Comparison of ENCODE assay signal across 21 cellular contexts in genomic region chr10:121490906-121491519, GRCh38.
DNase-seq lines count a peak whose midpoint lies in the region; ATAC-seq and TF ChIP-seq lines count a peak whose summit lies in the region.
"Had no signal": no experiment of that assay in that cellular context is flagged by ENCODE, and none has a peak within 500 bp of the region (broad histone marks: within the 10 kb centered on the region; RNA-seq: fewer than 3 reads in every experiment).

No MANE protein-coding gene starts in this region.

- H3K27me3 Mint-ChIP-seq in mesothelial cell of epicardium (ENCODE audit: low read depth): no peaks in the 10 kb centered on the region
- H3K27me3 Mint-ChIP-seq: stimulated activated naive CD8-positive, alpha-beta T cell treated with anti-CD3 and anti-CD28 coated beads, Interleukin-15, Interleukin-2, amounts not matched to agents 100 ng/mL and 50 ng/mL, for 24 hours had no signal

- H3K9me3 Mint-ChIP-seq in mesothelial cell of epicardium: no peaks in the 10 kb centered on the region
- H3K9me3 Mint-ChIP-seq: activated T-helper 17 cell treated with anti-CD3 and anti-CD28 coated beads, Interleukin-2, amount 50 U/mL, for 72 hours had no signal

- H3K36me3 ChIP-seq in MG63: no peaks in the 10 kb centered on the region
- H3K36me3 ChIP-seq in testis (ENCODE audit: low read depth, missing control alignments): no peaks in the 10 kb centered on the region

- peaks cover 29% of the 10 kb centered on the region for H3K4me1 Mint-ChIP-seq in mesothelial cell of epicardium
- H3K4me1 Mint-ChIP-seq: activated T-helper 17 cell treated with anti-CD3 and anti-CD28 coated beads, Interleukin-2, amount 50 U/mL, for 72 hours had no signal

- no peak for ATAC-seq in GM21447 (IDR thresholded peaks at IDR 0.05; ENCODE audit: unreplicated experiment)
- ATAC-seq: activated CD4-positive, CD25-positive, alpha-beta regulatory T cell treated with anti-CD3 and anti-CD28 coated beads, Interleukin-2, amount 50 U/mL, for 24 hours; activated T-helper 17 cell treated with anti-CD3 and anti-CD28 coated beads, Interleukin-2, amount 50 U/mL, for 72 hours; HCT116 had no signal

- TF ChIP-seq CTCF in coronary artery (IDR thresholded peaks at IDR 0.05): no peak
- no peak for TF ChIP-seq CTCF in mesothelial cell of epicardium (IDR thresholded peaks at IDR 0.05; ENCODE audit: unreplicated experiment)
- no peak for TF ChIP-seq CTCF in testis (IDR thresholded peaks at IDR 0.05)

- peaks cover 2% of the 10 kb centered on the region; the same call in 1 of the 2 replicates for H3K9me3 ChIP-seq in MG63
- H3K9me3 ChIP-seq in testis: no peaks in the 10 kb centered on the region

- no peak for TF ChIP-seq POLR2A in testis (IDR thresholded peaks at IDR 0.05)

- WGBS in testis, 2 donors: 49 to 58% methylated on average over 14 to 15 of the region's 15 CpGs

- H3K27ac Mint-ChIP-seq in mesothelial cell of epicardium: peak overlapping the region; percentile 35
- H3K27ac Mint-ChIP-seq: activated T-helper 17 cell treated with anti-CD3 and anti-CD28 coated beads, Interleukin-2, amount 50 U/mL, for 72 hours; nephron progenitor cell; stimulated activated naive CD8-positive, alpha-beta T cell treated with anti-CD3 and anti-CD28 coated beads, Interleukin-15, Interleukin-2, amounts not matched to agents 100 ng/mL and 50 ng/mL, for 24 hours had no signal

- H3K4me3 Mint-ChIP-seq in mesothelial cell of epicardium: no peak overlapping the region
- H3K4me3 Mint-ChIP-seq: activated T-helper 17 cell treated with anti-CD3 and anti-CD28 coated beads, Interleukin-2, amount 50 U/mL, for 72 hours; nephron progenitor cell; stimulated activated naive CD8-positive, alpha-beta T cell treated with anti-CD3 and anti-CD28 coated beads, Interleukin-15, Interleukin-2, amounts not matched to agents 100 ng/mL and 50 ng/mL, for 24 hours had no signal

- peak overlapping the region in 1 of 2 donors; percentile 62 for H3K27ac ChIP-seq in coronary artery
- no peak overlapping the region for H3K27ac ChIP-seq in testis

- no peaks in the 10 kb centered on the region for H3K27me3 ChIP-seq in MG63
- no peaks in the 10 kb centered on the region for H3K27me3 ChIP-seq in testis

- H3K36me3 Mint-ChIP-seq in mesothelial cell of epicardium: peaks cover 50% of the 10 kb centered on the region

- peaks cover 6% of the 10 kb centered on the region for H3K4me1 ChIP-seq in testis

- H3K4me3 ChIP-seq in MG63 (no peak overlapping the region), coronary artery (peak overlapping the region; percentile 56), testis (no peak overlapping the region)

- intact Hi-C loops in testis (cut with DNase I; ENCODE audit: low total_unique reads): no loop called here

- DNase-seq in MG63 (peak; percentile 61), coronary artery (ENCODE audit: low spot score) (no peak), mesothelial cell of epicardium (ENCODE audit: low spot score in 2 of 2, unreplicated experiment in 2 of 2) (no peak), testis (peak; percentile 67), T1000 (lab: John Stamatoyannopoulos, UW) (no peak), hippocampal formation (lab: John Stamatoyannopoulos, UW) (no peak), NCI-H2227 treated with DMSO at 0.1 percent for 48 hours (lab: John Stamatoyannopoulos, UW) (no peak)
- DNase-seq: Calu3, foreskin melanocyte, GF-D8, KBM-7, NCI-H1048, NCI-H526, nephron progenitor cell, retina, T-helper 2 cell had no signal

Comparison
In these comparisons a context has a peak if more than half of its experiments do, and no peak if none do; other contexts are left out.
1. DNase-seq: peak in MG63 (single experiment) and testis (single experiment); none in coronary artery (single experiment), mesothelial cell of epicardium (0 of 2), T1000 (single experiment), hippocampal formation (0 of 2) and NCI-H2227 treated with DMSO at 0.1 percent for 48 hours (single experiment).